8 cellular contexts compared by ENCODE assay signal in the genomic region with DNA sequence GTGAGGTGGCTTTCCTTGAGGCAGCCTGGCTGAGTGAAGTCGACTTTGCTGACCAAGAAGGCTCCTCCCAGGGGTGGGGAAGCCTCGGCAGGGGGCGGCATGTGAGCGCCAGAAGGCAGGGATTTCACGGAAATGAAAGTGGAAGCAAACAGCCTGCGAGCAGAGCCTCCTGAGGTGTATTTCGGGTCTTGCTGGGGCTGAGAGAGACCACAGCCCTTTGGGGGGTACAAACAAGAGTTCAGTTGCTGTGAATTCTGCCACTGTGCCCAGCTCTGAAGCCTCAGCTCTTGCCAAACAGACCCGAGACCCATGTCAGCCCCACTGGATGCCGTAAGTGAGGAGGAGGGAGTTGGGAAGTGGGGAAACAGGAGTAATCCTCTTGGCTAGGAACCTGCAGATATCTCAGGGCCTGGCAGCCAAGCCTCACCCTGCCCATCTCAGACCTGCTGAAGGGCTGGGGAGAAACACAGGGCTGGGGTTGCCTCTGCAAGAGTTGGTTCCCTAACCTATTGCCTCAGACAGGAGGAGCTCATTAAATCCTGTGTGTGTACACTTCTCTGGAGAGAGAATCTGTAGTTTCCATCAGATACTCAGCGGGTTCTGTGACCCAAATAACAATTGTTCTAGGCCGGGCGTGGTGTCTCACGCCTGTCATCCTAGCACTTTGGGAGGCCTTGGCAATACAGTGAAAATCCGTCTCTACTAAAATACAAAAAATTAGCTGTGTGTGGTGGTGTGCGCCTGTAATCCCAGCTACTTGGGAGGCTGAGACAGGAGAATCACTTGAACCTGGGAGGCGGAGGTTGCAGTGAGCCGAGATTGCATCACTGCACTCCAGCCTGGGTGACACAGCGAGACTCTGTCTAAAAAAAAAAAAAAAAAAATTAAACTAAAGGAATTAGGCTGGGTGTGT. TPM values are rescaled to one million over a fixed set of nuclear protein-coding genes. Genes with fewer than 3 reads are reported as not detected.
DNase-seq lines count a peak whose midpoint lies in the region; ATAC-seq and TF ChIP-seq lines count a peak whose summit lies in the region.

A gene (plus strand): TSS at position 146 of the 913 bp plus-strand sequence. CDS start 164 bp downstream, at position 310.

- H3K9me3 Mint-ChIP-seq in natural killer cell: no peaks in the 10 kb centered on the region

- H3K36me3 Mint-ChIP-seq in natural killer cell: no peaks in the 10 kb centered on the region

- peak within 1 kb of the TSS; percentile 91 to 99 for H3K27ac Mint-ChIP-seq in natural killer cell

- intact Hi-C loops in natural killer cell (cut with micrococcal nuclease): no loop called here

- H3K4me3 ChIP-seq in AG04450 (ENCODE audit: low read depth, low read length) (peak within 1 kb of the TSS; percentile 89), fibroblast of lung (replicated peaks in 1 of 4; ENCODE audit: control extremely low read depth in 1 of 4, insufficient read depth in 1 of 4, low read depth in 3 of 4, low read length in 4 of 4) (peak within 1 kb of the TSS; percentile 71 to 94 (median 84))

- H3K4me2 ChIP-seq in fibroblast of lung (ENCODE audit: extremely low read depth, insufficient read depth, low read length): peak within 1 kb of the TSS; percentile 97

- POLR2A ChIA-PET in AG04450 (lab: Yijun Ruan, JAX): interaction anchor here (0.6 to 2.0 kb wide), 6 partner anchors 9 to 595 kb away, joined by 3 to 22 read pairs (median 6); a partner anchor contains a TSS

- peaks cover 14 to 27% of the 10 kb centered on the region in 2 donors for H3K4me1 Mint-ChIP-seq in natural killer cell

- CTCF ChIA-PET in AG04450 (lab: Charles Lee): interaction anchor here (0.5 to 2.0 kb wide), 3 partner anchors 9 to 264 kb away, joined by 4 to 12 read pairs (median 5); a partner anchor contains a TSS

- peak within 1 kb of the TSS; percentile 81 for H3K9ac ChIP-seq in fibroblast of lung (ENCODE audit: insufficient read depth, low read length)

- peaks cover 3% of the 10 kb centered on the region for H3K79me2 ChIP-seq in fibroblast of lung (ENCODE audit: control insufficient read depth, insufficient read depth, low read length)

- no peaks in the 10 kb centered on the region for H3K27me3 ChIP-seq in AG04450 (ENCODE audit: control insufficient read depth, insufficient read depth, low read length)
- H3K27me3 ChIP-seq in fibroblast of lung (ENCODE audit: control insufficient read depth, insufficient read depth, low read length): no peaks in the 10 kb centered on the region

- H4K20me1 ChIP-seq in fibroblast of lung (ENCODE audit: control insufficient read depth, extremely low read depth, insufficient read depth, low read length): no peaks in the 10 kb centered on the region

- no peaks in the 10 kb centered on the region for H3K27me3 Mint-ChIP-seq in natural killer cell (ENCODE audit: low read depth in 2 of 2)

- DNase-seq in AG04450 (ENCODE audit: low read depth, low spot score): peak; percentile 52
- peak; percentile 82 for DNase-seq in HK-2 (ENCODE audit: unreplicated experiment)
- peak; percentile 92 for DNase-seq in RPMI8226
- peak; percentile 68 to 77 for DNase-seq in activated T-helper 1 cell treated with anti-CD3 and anti-CD28 coated beads, Interleukin-2, amount 50 U/mL, for 16 hours (ENCODE audit: low read depth in 1 of 2, low spot score in 1 of 2)
- peak; percentile 83 to 85 for DNase-seq in fibroblast of lung (ENCODE audit: low read depth in 2 of 2)
- DNase-seq in natural killer cell: peak; percentile 78
- DNase-seq in stimulated activated naive CD8-positive, alpha-beta T cell treated with anti-CD3 and anti-CD28 coated beads, Interleukin-15, Interleukin-2, amounts not matched to agents 100 U/mL and 50 U/mL, for 24 hours: peak; percentile 88

- H3K27ac ChIP-seq in AG04450 (ENCODE audit: low read depth, low read length) (peak within 1 kb of the TSS; percentile 94), fibroblast of lung (ENCODE audit: insufficient read depth, low read length) (peak within 1 kb of the TSS; percentile 92)

- peaks cover 6% of the 10 kb centered on the region for H3K36me3 ChIP-seq in fibroblast of lung (ENCODE audit: control insufficient read depth, insufficient read depth, low read length)

- ATAC-seq in GM18870 (IDR thresholded peaks at IDR 0.05; ENCODE audit: unreplicated experiment): peak; percentile 60
- peak; percentile 97 to 99 (median 98) for ATAC-seq in natural killer cell
- ATAC-seq in stimulated activated naive CD8-positive, alpha-beta T cell treated with anti-CD3 and anti-CD28 coated beads, Interleukin-15, Interleukin-2, amounts not matched to agents 100 U/mL and 50 U/mL, for 24 hours: peak; percentile 93

- H3K4me3 Mint-ChIP-seq in natural killer cell: peak within 1 kb of the TSS; percentile 94

- H3K4me1 ChIP-seq in fibroblast of lung (ENCODE audit: control insufficient read depth, extremely low read depth, insufficient read depth, low read length): no peaks in the 10 kb centered on the region

- peak within 1 kb of the TSS; percentile 77 for H2AFZ ChIP-seq in fibroblast of lung (ENCODE audit: low read length)

- TF ChIP-seq CTCF in AG04450 (IDR thresholded peaks at IDR 0.05; ENCODE audit: low read depth, low read length): peak; percentile 31
- peak in 1 of 2 donors; percentile 27 for TF ChIP-seq CTCF in fibroblast of lung (conservative IDR thresholded peaks at IDR 0.05 in 1 of 2, IDR thresholded peaks at IDR 0.05 in 1 of 2; ENCODE audit: low read depth in 1 of 2, low read length in 2 of 2)
- TF ChIP-seq CTCF in natural killer cell (IDR thresholded peaks at IDR 0.05): no peak

- H3K9me3 ChIP-seq in AG04450 (ENCODE audit: control insufficient read depth, insufficient read depth, low read length) (no peaks in the 10 kb centered on the region), fibroblast of lung (ENCODE audit: control insufficient read depth, insufficient read depth, low read depth, low read length) (no peaks in the 10 kb centered on the region)

RNA-seq across cellular contexts. Expression of the gene that starts here (rescaled TPM):
- polyA plus RNA-seq in AG04450 (2011; rRNA removed) (24.1 and 25.7 TPM in 2 replicates), fibroblast of lung (33.4 and 52.0 TPM in 2 replicates)
- polyA minus RNA-seq in AG04450 (2011; rRNA and poly(A)+ RNA removed): 15.7 and 24.7 TPM in 2 replicates
- total RNA-seq in fibroblast of lung (31.3 and 34.5 TPM in 2 replicates), natural killer cell (10 to 100 TPM; 50.0 to 66.8 (median 59.4) TPM)
- polyA plus RNA-seq in fibroblast of lung (2012): 38.2 and 57.1 TPM in 2 replicates
- polyA minus RNA-seq in fibroblast of lung (ENCODE audit: low replicate concordance): 87.5 and 99.5 TPM in 2 replicates

Comparison
In these comparisons a context has a peak if more than half of its experiments do, and no peak if none do; other contexts are left out.
1. Peak in every context shown above with its lines: DNase-seq, ATAC-seq, H3K4me3 ChIP-seq and H3K27ac ChIP-seq.